ENCODE assay signal across 9 cellular contexts in genomic region chr6:158715330-158716311, GRCh38.
DNase-seq lines count a peak whose midpoint lies in the region; ATAC-seq lines count a peak whose summit lies in the region.
"Had no signal": no experiment of that assay in that cellular context is flagged by ENCODE, and none has a peak within 500 bp of the region (broad histone marks: within the 10 kb centered on the region; RNA-seq: fewer than 3 reads in every experiment).

No MANE protein-coding gene starts in this region.

- DNase-seq in NOMO-1 treated with DMSO at 0.1 percent for 48 hours (lab: John Stamatoyannopoulos, UW; ENCODE audit: unreplicated experiment) = peak; percentile 89
- peak in 1 of 2 donors; percentile 63 for DNase-seq in memory B cell (ENCODE audit: low spot score in 2 of 2)
- DNase-seq in NCI-H1092 (lab: John Stamatoyannopoulos, UW) = no peak
- no peak for DNase-seq in EL
- no peak for DNase-seq in NCI-H510A treated with DMSO at 0.1 percent for 48 hours (lab: John Stamatoyannopoulos, UW)
- no peak for DNase-seq in DMS79 treated with DMSO at 0.1 percent for 48 hours (lab: John Stamatoyannopoulos, UW)

- ATAC-seq in GM18511 (IDR thresholded peaks at IDR 0.05; ENCODE audit: unreplicated experiment) (peak; percentile 59), HG02571 (IDR thresholded peaks at IDR 0.05; ENCODE audit: unreplicated experiment) (peak; percentile 49), memory B cell (ENCODE audit: low read depth) (peak; percentile 73)

- peaks cover 4% of the 10 kb centered on the region for H3K36me3 Mint-ChIP-seq in memory B cell

- no peaks in the 10 kb centered on the region for H3K9me3 Mint-ChIP-seq in memory B cell
- H3K9me3 Mint-ChIP-seq: nephron had no signal

- peak overlapping the region; percentile 99 for H3K27ac Mint-ChIP-seq in memory B cell

- peaks cover 48% of the 10 kb centered on the region for H3K4me1 Mint-ChIP-seq in memory B cell

- H3K27me3 Mint-ChIP-seq in memory B cell = no peaks in the 10 kb centered on the region

- H3K4me3 Mint-ChIP-seq in memory B cell = peak overlapping the region; percentile 76
- H3K4me3 Mint-ChIP-seq: nephron had no signal
